ENCODE assay signal across 27 cellular contexts in the genomic region with DNA sequence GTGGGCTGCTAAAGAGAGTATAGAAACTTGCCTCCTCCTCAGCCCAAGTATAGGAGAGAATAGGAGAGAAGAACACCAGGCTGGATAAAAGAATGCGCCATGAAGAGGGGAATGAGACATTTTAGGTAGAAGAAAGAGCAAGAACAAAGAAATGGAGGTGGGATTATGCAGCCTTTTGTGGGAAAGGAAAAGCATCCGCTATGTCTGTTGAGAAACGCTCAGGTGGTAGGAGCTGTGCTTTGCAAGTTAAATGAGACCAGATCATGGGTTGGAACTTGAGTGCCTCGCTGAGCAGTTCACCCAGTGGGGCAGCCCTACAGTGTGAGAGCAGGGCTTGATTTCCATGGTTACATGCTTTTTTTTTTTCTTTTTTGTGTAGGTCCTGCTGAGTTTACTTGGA. TPM values are rescaled to one million over a fixed set of nuclear protein-coding genes. Genes with fewer than 3 reads are reported as not detected.
DNase-seq lines count a peak whose midpoint lies in the region; ATAC-seq and TF ChIP-seq lines count a peak whose summit lies in the region.
"Had no signal": no experiment of that assay in that cellular context is flagged by ENCODE, and none has a peak within 500 bp of the region (broad histone marks: within the 10 kb centered on the region; RNA-seq: fewer than 3 reads in every experiment).

No MANE protein-coding gene starts in this region.

- no peak overlapping the region for H3K4me2 ChIP-seq in mesendoderm (ENCODE audit: low read length)
- H3K4me2 ChIP-seq: BLaER1, SK-N-SH had no signal

- no peaks in the 10 kb centered on the region for H3K9me3 ChIP-seq in heart left ventricle
- no peaks in the 10 kb centered on the region for H3K9me3 ChIP-seq in aorta (ENCODE audit: control insufficient read depth, low read length)
- H3K9me3 ChIP-seq: BLaER1, left lung, SK-N-SH had no signal

- H3K27me3 ChIP-seq in heart left ventricle: no peaks in the 10 kb centered on the region
- H3K27me3 ChIP-seq in mesendoderm (ENCODE audit: insufficient read depth, low read length, poor library complexity): no peaks in the 10 kb centered on the region
- H3K27me3 ChIP-seq in aorta (ENCODE audit: control insufficient read depth in 1 of 2, insufficient read depth in 2 of 2, low read length in 1 of 2): no peaks in the 10 kb centered on the region
- H3K27me3 ChIP-seq: BLaER1, left lung had no signal

- WGBS in heart left ventricle, 4 donors: 82 to 92% (median 88%) methylated on average over 4 of the region's 4 CpGs
- WGBS in mesendoderm (ENCODE audit: extremely low coverage, insufficient coverage, low lambda C conversion rate): no CpG with 5 or more reads among the region's 4 CpGs
- 97% methylated on average over 4 of the region's 4 CpGs for WGBS in aorta, 2 donors

- H2BK120ac ChIP-seq in mesendoderm (ENCODE audit: low read depth, low read length): no peak overlapping the region

- intact Hi-C loops in heart left ventricle (cut with DNase I): no loop called here
- intact Hi-C loops in Right ventricle myocardium superior (cut with DNase I): no loop called here
- intact Hi-C loops in aorta (cut with DNase I): loop anchor here in 1 of 2 donors (5.0 kb wide), 1 partner anchor 208 kb away; no protein-coding TSS in a partner anchor

- DNase-seq in heart left ventricle (no peak), Right ventricle myocardium superior (no peak), coronary artery (ENCODE audit: low spot score) (no peak), mesendoderm (peak; percentile 75), aorta (no peak)
- no peak for DNase-seq in central memory CD4-positive, alpha-beta T cell
- DNase-seq: activated CD4-positive, alpha-beta T cell treated with anti-CD3 and anti-CD28 coated beads for 1 hour; activated CD8-positive, alpha-beta memory T cell treated with anti-CD3 and anti-CD28 coated beads, Interleukin-2, amount 10 ng/mL, durations not matched to agents 7 days and 5 days; activated naive CD8-positive, alpha-beta T cell treated with anti-CD3 and anti-CD28 coated beads, Interleukin-2, amount 50 U/mL, for 24 hours; caudate nucleus; effector memory CD8-positive, alpha-beta T cell; hippocampal formation; left lung; NCI-H1417; NCI-H2171; NCI-H82; SK-N-SH; stimulated activated CD4-positive, alpha-beta T cell treated with anti-CD3 and anti-CD28 coated beads, Interleukin-4, amount 100 ng/mL, for 24 hours; T-helper 9 cell had no signal

- H3K4me3 ChIP-seq in heart left ventricle (no peak overlapping the region), coronary artery (no peak overlapping the region), mesendoderm (ENCODE audit: low read length) (no peak overlapping the region), aorta (ENCODE audit: low read length in 2 of 2) (no peak overlapping the region)
- H3K4me3 ChIP-seq: BLaER1, left lung, skin epidermis had no signal

- peak overlapping the region; percentile 41 to 99 (median 87) for H3K27ac ChIP-seq in heart left ventricle
- H3K27ac ChIP-seq in coronary artery: peak overlapping the region; percentile 81 to 90
- peak overlapping the region; percentile 88 for H3K27ac ChIP-seq in mesendoderm (ENCODE audit: low read depth, low read length)
- peak overlapping the region; percentile 78 to 95 for H3K27ac ChIP-seq in aorta (ENCODE audit: low read depth in 1 of 2, low read length in 2 of 2)
- H3K27ac ChIP-seq: BLaER1 had no signal

- no peak overlapping the region for H2AK5ac ChIP-seq in mesendoderm (ENCODE audit: low read length)

- peaks cover 0 to 39% (median 19%) of the 10 kb centered on the region in 12 donors for H3K4me1 ChIP-seq in heart left ventricle
- H3K4me1 ChIP-seq in mesendoderm (ENCODE audit: control insufficient read depth, low read depth, low read length): peaks cover 11% of the 10 kb centered on the region
- H3K4me1 ChIP-seq in aorta (ENCODE audit: control insufficient read depth in 1 of 2, insufficient read depth in 2 of 2, low read length in 2 of 2): peaks cover 4 to 8% of the 10 kb centered on the region in 2 donors
- H3K4me1 ChIP-seq: left lung had no signal

- H3K36me3 ChIP-seq in heart left ventricle (no peaks in the 10 kb centered on the region), mesendoderm (ENCODE audit: control insufficient read depth, insufficient read depth, low read length) (no peaks in the 10 kb centered on the region), aorta (ENCODE audit: control insufficient read depth in 1 of 2, insufficient read depth in 2 of 2, low read length in 1 of 2) (no peaks in the 10 kb centered on the region)
- H3K36me3 ChIP-seq: BLaER1, left lung had no signal

- no peak for TF ChIP-seq POLR2A in heart left ventricle (IDR thresholded peaks at IDR 0.05)

- H3K79me2 ChIP-seq in mesendoderm (ENCODE audit: control insufficient read depth, insufficient read depth, low read length): no peaks in the 10 kb centered on the region

- H3K23ac ChIP-seq in mesendoderm (ENCODE audit: low read length): peak overlapping the region; percentile 57

- H4K5ac ChIP-seq in mesendoderm (ENCODE audit: low read length): no peak overlapping the region

- H2BK15ac ChIP-seq in mesendoderm (replicated peaks; ENCODE audit: low read depth): peak overlapping the region; percentile 86

- H3K79me1 ChIP-seq in mesendoderm (ENCODE audit: low read length): no peaks in the 10 kb centered on the region

- H3K9ac ChIP-seq in mesendoderm (ENCODE audit: low read length): no peak overlapping the region
- H3K9ac ChIP-seq: BLaER1, SK-N-SH had no signal

- H3K4ac ChIP-seq in mesendoderm (ENCODE audit: low read depth, low read length): no peak overlapping the region

- H4K8ac ChIP-seq in mesendoderm (ENCODE audit: low read depth, low read length): no peak overlapping the region

- TF ChIP-seq CTCF in heart left ventricle (IDR thresholded peaks at IDR 0.05) (no peak), coronary artery (IDR thresholded peaks at IDR 0.05) (no peak)

- no peak for ATAC-seq in heart left ventricle
- no peak for ATAC-seq in Right ventricle myocardium superior (ENCODE audit: poor library complexity)
- ATAC-seq in aorta (ENCODE audit: low FRiP score): no peak
- ATAC-seq in GM18517 (IDR thresholded peaks at IDR 0.05; ENCODE audit: unreplicated experiment): no peak
- no peak for ATAC-seq in esophagus mucosa
- ATAC-seq: activated CD8-positive, alpha-beta memory T cell treated with anti-CD3 and anti-CD28 coated beads, Interleukin-2, amount 10 ng/mL, durations not matched to agents 7 days and 5 days; activated naive CD8-positive, alpha-beta T cell treated with anti-CD3 and anti-CD28 coated beads, Interleukin-2, amount 50 U/mL, for 24 hours; effector memory CD8-positive, alpha-beta T cell had no signal

- no peak overlapping the region for H2BK5ac ChIP-seq in mesendoderm (ENCODE audit: low read length)

- no peak overlapping the region for H3K56ac ChIP-seq in mesendoderm (ENCODE audit: low read length)

- peak overlapping the region; percentile 39 for H3K18ac ChIP-seq in mesendoderm (ENCODE audit: low read length)

RNA-seq across cellular contexts. Expression of a gene that starts 11.5 kb away (rescaled TPM):
- total RNA-seq in heart left ventricle (under 1 TPM in 1 of 9 donors, not detected in 8; 0.13 TPM), Right ventricle myocardium superior (not detected), aorta (under 1 TPM; 0.16 to 0.48 TPM), esophagus mucosa (not detected)
- polyA plus RNA-seq in heart left ventricle (not detected), aorta (not detected)
- 4.2 TPM for polyA plus RNA-seq in mesendoderm (2013, experiment 1 of 2)
- 4.3 TPM for polyA plus RNA-seq in mesendoderm (2013, experiment 2 of 2)
- total RNA-seq: activated CD8-positive, alpha-beta memory T cell treated with anti-CD3 and anti-CD28 coated beads, Interleukin-2, amount 10 ng/mL, durations not matched to agents 7 days and 5 days; activated T-helper 2 cell treated with anti-CD3 and anti-CD28 coated beads, Interferon-gamma antibody, Interleukin-2, Interleukin-4, amounts not matched to agents 10 μg/mL and 5 μg/mL and 100 μg/mL, durations not matched to agents 14 hours and 24 hours and 36 hours; G401; left lung; myocyte; osteoblast had no signal
- polyA plus RNA-seq: SK-N-SH had no signal

RNA-seq across cellular contexts. Expression of a gene that starts 46.5 kb away (rescaled TPM):
- 1 to 10 TPM; 3.2 to 6.5 (median 4.6) TPM for total RNA-seq in heart left ventricle
- 10 to 100 TPM in 1 of 2 donors, 1 to 10 TPM in 1; 1.9 to 16.3 TPM for polyA plus RNA-seq in heart left ventricle
- 3.1 TPM for total RNA-seq in Right ventricle myocardium superior
- polyA plus RNA-seq in mesendoderm (2013, experiment 1 of 2): 82.8 TPM
- polyA plus RNA-seq in mesendoderm (2013, experiment 2 of 2): 80.8 TPM
- total RNA-seq in aorta: 10 to 100 TPM in 1 of 2 donors, 1 to 10 TPM in 1; 10.0 to 10.5 TPM
- polyA plus RNA-seq in aorta: 10 to 100 TPM; 35.0 to 51.5 TPM
- 12.0 TPM for total RNA-seq in esophagus mucosa
